In the genomic region with DNA sequence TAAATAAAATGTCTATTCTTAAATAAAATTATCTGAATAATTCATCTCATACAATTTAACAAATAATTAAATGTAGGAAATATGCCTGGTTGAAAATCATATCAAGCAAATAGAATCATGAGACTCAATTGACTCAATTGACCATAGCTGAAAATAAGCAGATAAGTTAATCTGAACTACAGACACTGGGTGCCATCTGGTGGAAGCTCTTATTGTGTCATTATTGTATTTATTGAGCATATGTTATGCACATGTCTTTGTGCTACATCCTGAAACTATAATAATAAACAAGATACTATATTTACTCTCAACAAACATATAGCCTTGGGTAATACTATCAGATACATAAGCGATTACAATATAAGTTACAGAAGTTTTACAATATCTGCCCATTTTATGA, we compare ENCODE assay signal across 8 cellular contexts. TPM values are rescaled to one million over a fixed set of nuclear protein-coding genes. Genes with fewer than 3 reads are reported as not detected.
DNase-seq lines count a peak whose midpoint lies in the region; ATAC-seq and TF ChIP-seq lines count a peak whose summit lies in the region.
"Had no signal": no experiment of that assay in that cellular context is flagged by ENCODE, and none has a peak within 500 bp of the region (broad histone marks: within the 10 kb centered on the region; RNA-seq: fewer than 3 reads in every experiment).

No MANE protein-coding gene starts in this region.

- TF ChIP-seq CTCF in neural cell (IDR thresholded peaks at IDR 0.05; ENCODE audit: poor library complexity, severe bottlenecking) = peak; percentile 47

- H3K9ac ChIP-seq in adipocyte (ENCODE audit: low read length) = no peak overlapping the region
- H3K9ac ChIP-seq in neural cell (ENCODE audit: low read length) = no peak overlapping the region

- no peaks in the 10 kb centered on the region for H3K27me3 ChIP-seq in adipocyte (replicated peaks; ENCODE audit: control insufficient read depth, insufficient read depth, low read length)
- H3K27me3 ChIP-seq in neural cell (ENCODE audit: insufficient read depth, low read depth, low read length) = no peaks in the 10 kb centered on the region

- H3K4me1 ChIP-seq in adipocyte (ENCODE audit: control insufficient read depth, insufficient read depth, low read length) = no peaks in the 10 kb centered on the region

- no peak overlapping the region for H2AFZ ChIP-seq in neural cell (ENCODE audit: low read depth, low read length)

- H3K4me3 ChIP-seq in adipocyte (ENCODE audit: low read length) = no peak overlapping the region
- H3K4me3 ChIP-seq in neural cell (ENCODE audit: low read length) = no peak overlapping the region

- H3K9me3 ChIP-seq in adipocyte (ENCODE audit: control insufficient read depth, low read length) = no peaks in the 10 kb centered on the region
- H3K9me3 ChIP-seq in neural cell (ENCODE audit: low read length) = no peaks in the 10 kb centered on the region

- TF ChIP-seq EP300 in neural cell (conservative IDR thresholded peaks at IDR 0.05; ENCODE audit: poor library complexity, severe bottlenecking) = no peak

- no peaks in the 10 kb centered on the region for H3K36me3 ChIP-seq in adipocyte (ENCODE audit: control insufficient read depth, insufficient read depth, low read length, severe bottlenecking)
- H3K36me3 ChIP-seq in neural cell (ENCODE audit: insufficient read depth, low read length) = no peaks in the 10 kb centered on the region

- no peak overlapping the region for H3K27ac ChIP-seq in neural cell (ENCODE audit: low read length)

- DNase-seq in M059J (ENCODE audit: low read depth) = peak; percentile 14
- peak; percentile 62 for DNase-seq in adipocyte (ENCODE audit: low read depth)
- DNase-seq: activated CD4-positive, alpha-beta T cell treated with anti-CD3 and anti-CD28 coated beads, Interleukin-2, amount 10 ng/mL, durations not matched to agents 24 days and 14 days had no signal

- no peaks in the 10 kb centered on the region for H3K9me2 ChIP-seq in neural cell (ENCODE audit: insufficient read depth, low read length)

- no peaks in the 10 kb centered on the region for H3F3A ChIP-seq in neural cell (ENCODE audit: insufficient read depth, low read length, poor library complexity, severe bottlenecking)

- ATAC-seq in GM18519 (IDR thresholded peaks at IDR 0.05; ENCODE audit: low FRiP score, unreplicated experiment) = peak; percentile 58
- no peak for ATAC-seq in HG03045 (IDR thresholded peaks at IDR 0.05; ENCODE audit: unreplicated experiment)
- ATAC-seq in GM21528 (IDR thresholded peaks at IDR 0.05; ENCODE audit: low FRiP score, unreplicated experiment) = no peak
- ATAC-seq in GM21515 (IDR thresholded peaks at IDR 0.05; ENCODE audit: unreplicated experiment) = no peak

- H3K4me2 ChIP-seq in neural cell (ENCODE audit: low read length) = no peak overlapping the region

- peak; percentile 62 for TF ChIP-seq RAD21 in neural cell (conservative IDR thresholded peaks at IDR 0.05)

- no peaks in the 10 kb centered on the region for H3K79me2 ChIP-seq in neural cell (replicated peaks; ENCODE audit: insufficient read depth, low read length)

- no peaks in the 10 kb centered on the region for H4K20me1 ChIP-seq in neural cell (ENCODE audit: insufficient read depth)

TF ChIP-seq in neural cell, 6 proteins besides CTCF, POLR2A, EP300 and RAD21:
- peak; percentile 65 for TF ChIP-seq SMC3 (conservative IDR thresholded peaks at IDR 0.05; ENCODE audit: poor library complexity)
- TF ChIP-seq, protein P1, sequence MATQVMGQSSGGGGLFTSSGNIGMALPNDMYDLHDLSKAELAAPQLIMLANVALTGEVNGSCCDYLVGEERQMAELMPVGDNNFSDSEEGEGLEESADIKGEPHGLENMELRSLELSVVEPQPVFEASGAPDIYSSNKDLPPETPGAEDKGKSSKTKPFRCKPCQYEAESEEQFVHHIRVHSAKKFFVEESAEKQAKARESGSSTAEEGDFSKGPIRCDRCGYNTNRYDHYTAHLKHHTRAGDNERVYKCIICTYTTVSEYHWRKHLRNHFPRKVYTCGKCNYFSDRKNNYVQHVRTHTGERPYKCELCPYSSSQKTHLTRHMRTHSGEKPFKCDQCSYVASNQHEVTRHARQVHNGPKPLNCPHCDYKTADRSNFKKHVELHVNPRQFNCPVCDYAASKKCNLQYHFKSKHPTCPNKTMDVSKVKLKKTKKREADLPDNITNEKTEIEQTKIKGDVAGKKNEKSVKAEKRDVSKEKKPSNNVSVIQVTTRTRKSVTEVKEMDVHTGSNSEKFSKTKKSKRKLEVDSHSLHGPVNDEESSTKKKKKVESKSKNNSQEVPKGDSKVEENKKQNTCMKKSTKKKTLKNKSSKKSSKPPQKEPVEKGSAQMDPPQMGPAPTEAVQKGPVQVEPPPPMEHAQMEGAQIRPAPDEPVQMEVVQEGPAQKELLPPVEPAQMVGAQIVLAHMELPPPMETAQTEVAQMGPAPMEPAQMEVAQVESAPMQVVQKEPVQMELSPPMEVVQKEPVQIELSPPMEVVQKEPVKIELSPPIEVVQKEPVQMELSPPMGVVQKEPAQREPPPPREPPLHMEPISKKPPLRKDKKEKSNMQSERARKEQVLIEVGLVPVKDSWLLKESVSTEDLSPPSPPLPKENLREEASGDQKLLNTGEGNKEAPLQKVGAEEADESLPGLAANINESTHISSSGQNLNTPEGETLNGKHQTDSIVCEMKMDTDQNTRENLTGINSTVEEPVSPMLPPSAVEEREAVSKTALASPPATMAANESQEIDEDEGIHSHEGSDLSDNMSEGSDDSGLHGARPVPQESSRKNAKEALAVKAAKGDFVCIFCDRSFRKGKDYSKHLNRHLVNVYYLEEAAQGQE (IDR thresholded peaks at IDR 0.05; ENCODE audit: borderline replicate concordance) = no peak

RNA-seq across cellular contexts. Expression of a gene that starts 41.0 kb away (rescaled TPM):
- 0.02 TPM in 1 of 2 replicates, not detected in the other for total RNA-seq in M059J (2014; rRNA removed; shearing (Covaris generic))
- 3.7 and 7.7 TPM in 2 replicates for polyA plus RNA-seq in neural cell
- 18.7 and 20.7 TPM in 2 replicates for polyA minus RNA-seq in neural cell
- total RNA-seq: activated CD4-positive, alpha-beta T cell treated with anti-CD3 and anti-CD28 coated beads, Interleukin-2, amount 10 ng/mL, durations not matched to agents 24 days and 14 days had no signal
